ENCODE assay signal across 26 cellular contexts in the genomic region with DNA sequence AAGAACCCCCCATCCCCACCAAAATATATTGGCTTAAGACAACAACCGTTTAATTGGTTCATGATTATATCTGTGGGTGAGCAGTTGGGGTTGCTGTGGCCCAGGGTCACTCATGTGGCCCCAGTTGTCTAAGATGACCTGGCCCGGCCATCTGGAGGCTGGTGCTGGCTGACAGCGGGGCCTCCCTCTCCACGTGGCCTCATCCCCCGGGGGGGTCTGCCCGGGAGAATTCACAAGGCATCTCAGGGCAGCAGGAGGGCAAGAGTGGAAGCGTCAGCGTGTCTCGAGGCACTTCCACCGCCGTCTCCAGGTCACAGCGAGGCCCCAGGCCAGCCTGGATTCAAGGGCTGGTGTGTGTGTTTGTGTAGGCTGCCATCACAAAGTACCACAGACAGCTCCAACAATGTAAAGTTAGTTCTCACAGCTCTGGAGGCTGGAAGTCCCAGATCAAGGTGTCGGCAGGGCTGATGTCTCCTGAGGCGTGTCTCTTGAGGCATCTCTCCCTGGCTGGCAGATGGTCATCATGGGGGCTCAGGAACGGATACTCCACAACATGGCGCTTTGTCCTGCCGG. TPM values are rescaled to one million over a fixed set of nuclear protein-coding genes. Genes with fewer than 3 reads are reported as not detected.
"Had no signal": no experiment of that assay in that cellular context is flagged by ENCODE, and none has a peak within 500 bp of the region (broad histone marks: within the 10 kb centered on the region; RNA-seq: fewer than 3 reads in every experiment).

No MANE protein-coding gene starts in this region.

- H3K9me3 ChIP-seq: ascending aorta, Peyer's patch, SJSA1 had no signal

- ATAC-seq: activated CD8-positive, alpha-beta T cell treated with anti-CD3 and anti-CD28 coated beads, Interleukin-2, amount 10 ng/mL, durations not matched to agents 7 days and 5 days had no signal

- H3K4me3 ChIP-seq: ascending aorta, Peyer's patch, SJSA1 had no signal

- H3K4me1 ChIP-seq: ascending aorta, Peyer's patch, SJSA1 had no signal

- H3K27ac ChIP-seq: ascending aorta, Peyer's patch, SJSA1 had no signal

- H3K27me3 ChIP-seq: ascending aorta, Peyer's patch, SJSA1 had no signal

- H3K36me3 ChIP-seq: ascending aorta, Peyer's patch, SJSA1 had no signal

- DNase-seq: activated CD4-positive, alpha-beta T cell treated with anti-CD3 and anti-CD28 coated beads, Interleukin-2, amount 10 ng/mL, durations not matched to agents 24 days and 14 days; activated CD4-positive, alpha-beta T cell treated with anti-CD3 and anti-CD28 coated beads, Interleukin-2, amount 50 U/mL, for 48 hours; activated CD8-positive, alpha-beta T cell treated with anti-CD3 and anti-CD28 coated beads, Interleukin-2, amount 10 ng/mL, durations not matched to agents 7 days and 5 days; activated gamma-delta T cell; activated naive CD4-positive, alpha-beta T cell treated with Interleukin-2 at 50 U/mL for 16 hours; activated naive CD8-positive, alpha-beta T cell treated with anti-CD3 and anti-CD28 coated beads, Interleukin-2, amount 10 ng/mL, durations not matched to agents 7 days and 5 days; activated T-cell treated with anti-CD3 and anti-CD28 coated beads, Interleukin-2, amount 50 U/mL, for 24 hours; amygdala; NCI-H1105; NCI-H1417 treated with DMSO at 0.1 percent for 48 hours; NCI-H1694; NCI-H1930; NCI-H2081 treated with DMSO at 0.1 percent for 48 hours; NCI-H345; NCI-H524 treated with DMSO at 0.1 percent for 48 hours; Peyer's patch; RPMI8226; SHP77 treated with DMSO at 0.1 percent for 48 hours; T1000 had no signal

RNA-seq across cellular contexts. Expression of a gene that starts 11.0 kb away (rescaled TPM):
- total RNA-seq: activated CD4-positive, alpha-beta T cell treated with anti-CD3 and anti-CD28 coated beads, Interleukin-2, amount 10 ng/mL, durations not matched to agents 24 days and 14 days; activated T-helper 2 cell treated with anti-CD3 and anti-CD28 coated beads, Interferon-gamma antibody, Interleukin-2, Interleukin-4, amounts not matched to agents 10 μg/mL and 5 μg/mL and 100 μg/mL, durations not matched to agents 14 hours and 24 hours and 36 hours; ascending aorta; cardiac septum; NCI-H460; SJSA1; T-helper 1 cell treated with Interleukin-12 subunit alpha and Interleukin-12 subunit beta and Interleukin-4 antibody, amounts not matched to agents 30 ng/mL and 1 ng/mL, for 36 hours; T-helper 2 cell treated with Interferon-gamma antibody and Interleukin-4, amounts not matched to agents 100 ng/mL and 5 ng/mL, for 36 hours had no signal
